15 cellular contexts compared by ENCODE assay signal in genomic region chr19:1362385-1363257, GRCh38. TPM values are rescaled to one million over a fixed set of nuclear protein-coding genes. Genes with fewer than 3 reads are reported as not detected.
A peak's percentile ranks its signal among the peaks of the same experiment; 100 is the strongest.
DNase-seq lines count a peak whose midpoint lies in the region; ATAC-seq and TF ChIP-seq lines count a peak whose summit lies in the region.
"Had no signal": no experiment of that assay in that cellular context is flagged by ENCODE, and none has a peak within 500 bp of the region (broad histone marks: within the 10 kb centered on the region; RNA-seq: fewer than 3 reads in every experiment).

No MANE protein-coding gene starts in this region.

- no peaks in the 10 kb centered on the region for H3K9me3 Mint-ChIP-seq in activated T-helper 17 cell treated with anti-CD3 and anti-CD28 coated beads, Interleukin-2, amount 50 U/mL, for 72 hours
- H3K9me3 Mint-ChIP-seq in natural killer cell (no peaks in the 10 kb centered on the region), Caco-2 (ENCODE audit: unreplicated experiment) (no peaks in the 10 kb centered on the region)

- peaks cover 84% of the 10 kb centered on the region for H3K4me1 ChIP-seq in BLaER1
- no peaks in the 10 kb centered on the region for H3K4me1 ChIP-seq in Caco-2

- H3K9me3 ChIP-seq in BLaER1 (no peaks in the 10 kb centered on the region), Caco-2 (no peaks in the 10 kb centered on the region)
- H3K9me3 ChIP-seq: HAP-1 had no signal

- H3K27ac Mint-ChIP-seq in activated T-helper 17 cell treated with anti-CD3 and anti-CD28 coated beads, Interleukin-2, amount 50 U/mL, for 72 hours = no peak overlapping the region
- H3K27ac Mint-ChIP-seq in natural killer cell = peak overlapping the region; percentile 88 to 93
- H3K27ac Mint-ChIP-seq in Caco-2 (ENCODE audit: unreplicated experiment) = no peak overlapping the region

- BruUV-seq in Caco-2 (replicated peaks; lab: Mats Ljungman, UMichigan) = no TSS peak

- H3K4me1 Mint-ChIP-seq in activated T-helper 17 cell treated with anti-CD3 and anti-CD28 coated beads, Interleukin-2, amount 50 U/mL, for 72 hours = peaks cover 5% of the 10 kb centered on the region
- H3K4me1 Mint-ChIP-seq in natural killer cell (peaks cover 35 to 36% of the 10 kb centered on the region in 2 donors), Caco-2 (ENCODE audit: low read depth, unreplicated experiment) (no peaks in the 10 kb centered on the region)

- POLR2A ChIA-PET in Caco-2 (lab: Charles Lee) = no interaction called here

- H3K4me3 ChIP-seq in BLaER1 (peak overlapping the region; percentile 58), Caco-2 (ENCODE audit: low read depth, low read length) (no peak overlapping the region)
- H3K4me3 ChIP-seq: cardiac muscle cell had no signal

- H3K27ac ChIP-seq in BLaER1 = peak overlapping the region; percentile 86
- H3K27ac ChIP-seq: cardiac muscle cell had no signal

- peak overlapping the region; percentile 50 for H3K4me3 Mint-ChIP-seq in activated T-helper 17 cell treated with anti-CD3 and anti-CD28 coated beads, Interleukin-2, amount 50 U/mL, for 72 hours
- H3K4me3 Mint-ChIP-seq in natural killer cell (peak overlapping the region; percentile 89), Caco-2 (ENCODE audit: unreplicated experiment) (no peak overlapping the region)

- H3K36me3 Mint-ChIP-seq in activated T-helper 17 cell treated with anti-CD3 and anti-CD28 coated beads, Interleukin-2, amount 50 U/mL, for 72 hours (ENCODE audit: low read depth) = peaks cover 83% of the 10 kb centered on the region
- H3K36me3 Mint-ChIP-seq in natural killer cell (no peaks in the 10 kb centered on the region), Caco-2 (ENCODE audit: insufficient read depth, unreplicated experiment) (peaks cover 46% of the 10 kb centered on the region)

- no peak for ATAC-seq in activated T-helper 17 cell treated with anti-CD3 and anti-CD28 coated beads, Interleukin-2, amount 50 U/mL, for 72 hours (replicated peaks)
- ATAC-seq in natural killer cell = no peak

- H3K27me3 ChIP-seq in BLaER1 (no peaks in the 10 kb centered on the region), Caco-2 (replicated peaks; ENCODE audit: control insufficient read depth, insufficient read depth, low read length) (no peaks in the 10 kb centered on the region)
- H3K27me3 ChIP-seq: cardiac muscle cell had no signal

- H3K4me2 ChIP-seq in BLaER1 = peak overlapping the region; percentile 99

- intact Hi-C loops in natural killer cell (cut with micrococcal nuclease) = no loop called here
- intact Hi-C loops in Caco-2 (cut with micrococcal nuclease; ENCODE audit: unreplicated experiment) = no loop called here

- no peaks in the 10 kb centered on the region for H3K27me3 Mint-ChIP-seq in activated T-helper 17 cell treated with anti-CD3 and anti-CD28 coated beads, Interleukin-2, amount 50 U/mL, for 72 hours
- H3K27me3 Mint-ChIP-seq in natural killer cell (ENCODE audit: low read depth in 2 of 2) (no peaks in the 10 kb centered on the region), Caco-2 (ENCODE audit: insufficient read depth, unreplicated experiment) (no peaks in the 10 kb centered on the region)

- DNase-seq in GM10266 (ENCODE audit: extremely low spot score) = peak; percentile 55
- DNase-seq in natural killer cell = no peak
- no peak for DNase-seq in iPS-NIHi11 (ENCODE audit: low spot score)
- DNase-seq in stimulated activated CD4-positive, alpha-beta T cell treated with anti-CD3 and anti-CD28 coated beads, Interleukin-15, amount 100 ng/mL, for 24 hours = no peak
- no peak for DNase-seq in Caco-2
- DNase-seq in NOMO-1 treated with dmso at 0.1 percent for 144 hours (lab: John Stamatoyannopoulos, UW; ENCODE audit: unreplicated experiment) = no peak
- DNase-seq: activated effector memory CD4-positive, alpha-beta T cell treated with anti-CD3 and anti-CD28 coated beads, Interleukin-2, amount 50 U/mL, for 16 hours; hippocampal formation; left ventricle myocardium superior; NCI-H2081 treated with DMSO at 0.1 percent for 48 hours; NK-92 treated with Interleukin-12 subunit alpha and Interleukin-12 subunit beta, amount 100 ng/mL, for 24 hours had no signal

- H4K20me1 ChIP-seq in BLaER1 = peaks cover 9% of the 10 kb centered on the region; the same call in 1 of the 2 replicates

- TF ChIP-seq CTCF in GM10266 (IDR thresholded peaks at IDR 0.05; ENCODE audit: control insufficient read depth, insufficient read depth, low read depth, missing control alignments) (no peak), natural killer cell (IDR thresholded peaks at IDR 0.05) (no peak), Caco-2 (IDR thresholded peaks at IDR 0.05; ENCODE audit: insufficient read depth in 1 of 2, low read depth in 1 of 2, low read length in 1 of 2, severe bottlenecking in 1 of 2, unreplicated experiment in 1 of 2) (no peak)

- peak overlapping the region; percentile 70 for H3K9ac ChIP-seq in BLaER1

- CTCF ChIA-PET in Caco-2 (lab: Charles Lee) = no interaction called here

- peaks cover 46% of the 10 kb centered on the region for H3K36me3 ChIP-seq in BLaER1
- H3K36me3 ChIP-seq in Caco-2 (ENCODE audit: control insufficient read depth, insufficient read depth, low read length) = peaks cover 1% of the 10 kb centered on the region; the same call in 1 of the 2 replicates

RNA-seq across cellular contexts. Expression of gene NDUFS7, which starts 21.1 kb away (rescaled TPM):
- 10 to 100 TPM; 51.5 to 87.9 TPM for total RNA-seq in activated T-helper 17 cell treated with anti-CD3 and anti-CD28 coated beads, Interleukin-2, amount 50 U/mL, for 72 hours
- total RNA-seq in natural killer cell (10 to 100 TPM; 60.8 to 67.9 (median 66.6) TPM), Caco-2 (2022) (111 and 114 TPM in 2 replicates)

RNA-seq across cellular contexts. Expression of gene GAMT, which starts 38.7 kb away (rescaled TPM):
- 10 to 100 TPM in 1 of 2 donors, 1 to 10 TPM in 1; 4.9 to 11.2 TPM for total RNA-seq in activated T-helper 17 cell treated with anti-CD3 and anti-CD28 coated beads, Interleukin-2, amount 50 U/mL, for 72 hours
- total RNA-seq in natural killer cell (1 to 10 TPM; 5.1 to 7.5 (median 7.1) TPM), Caco-2 (2022) (67.3 and 75.7 TPM in 2 replicates)

RNA-seq across cellular contexts. Expression of gene DAZAP1, which starts 44.8 kb away (rescaled TPM):
- 100 to 1,000 TPM; 161 to 271 TPM for total RNA-seq in activated T-helper 17 cell treated with anti-CD3 and anti-CD28 coated beads, Interleukin-2, amount 50 U/mL, for 72 hours
- total RNA-seq in natural killer cell (100 to 1,000 TPM; 166 to 207 (median 170) TPM), Caco-2 (2022) (165 and 180 TPM in 2 replicates)

Comparison
In these comparisons a context has a peak if more than half of its experiments do, and no peak if none do; other contexts are left out.
1. H3K27ac Mint-ChIP-seq: peak in natural killer cell (2 of 2); none in activated T-helper 17 cell treated with anti-CD3 and anti-CD28 coated beads, Interleukin-2, amount 50 U/mL, for 72 hours (single experiment) and Caco-2 (single experiment).